8 cellular contexts compared by ENCODE assay signal in genomic region chr3:16264174-16264707, GRCh38. TPM values are rescaled to one million over a fixed set of nuclear protein-coding genes. Genes with fewer than 3 reads are reported as not detected.
A peak's percentile ranks its signal among the peaks of the same experiment; 100 is the strongest.
DNase-seq lines count a peak whose midpoint lies in the region; ATAC-seq and TF ChIP-seq lines count a peak whose summit lies in the region.

No MANE protein-coding gene starts in this region.

- TF ChIP-seq EP300 in upper lobe of left lung (IDR thresholded peaks at IDR 0.05) = no peak

- TF ChIP-seq POLR2A in right lobe of liver (IDR thresholded peaks at IDR 0.05) (no peak), upper lobe of left lung (IDR thresholded peaks at IDR 0.05) (peak in 1 of 4 donors; percentile 46)

- ATAC-seq in HG03159 (IDR thresholded peaks at IDR 0.05; ENCODE audit: unreplicated experiment) (peak; percentile 1), right lobe of liver (no peak), upper lobe of left lung (ENCODE audit: low FRiP score in 2 of 2) (peak in 1 of 2 donors; percentile 86), GM19467 (IDR thresholded peaks at IDR 0.05; ENCODE audit: unreplicated experiment) (no peak), GM21786 (IDR thresholded peaks at IDR 0.05; ENCODE audit: unreplicated experiment) (no peak)

- peaks cover 0 to 13% (median 0%) of the 10 kb centered on the region in 4 donors for H3K36me3 ChIP-seq in right lobe of liver
- peaks cover 0 to 20% (median 14%) of the 10 kb centered on the region in 4 donors for H3K36me3 ChIP-seq in upper lobe of left lung

- H3K27ac ChIP-seq in adipose tissue (ENCODE audit: low read depth, low read length) (peak overlapping the region; percentile 68), right lobe of liver (peak overlapping the region; percentile 4 to 96 (median 52)), upper lobe of left lung (peak overlapping the region; percentile 87 to 92 (median 88))

- intact Hi-C loops in right lobe of liver (cut with DNase I) = no loop called here

- H3K4me3 ChIP-seq in right lobe of liver (peak overlapping the region; percentile 63 to 91 (median 70)), upper lobe of left lung (peak overlapping the region; percentile 74 to 92 (median 74))

- H3K9me3 ChIP-seq in right lobe of liver = no peaks in the 10 kb centered on the region
- H3K9me3 ChIP-seq in upper lobe of left lung = no peaks in the 10 kb centered on the region

- no peaks in the 10 kb centered on the region for H3K27me3 ChIP-seq in right lobe of liver
- no peaks in the 10 kb centered on the region for H3K27me3 ChIP-seq in upper lobe of left lung

- 0 to 1% (median 1%) methylated on average over 21 of the region's 21 CpGs for WGBS in adipose tissue, 3 donors
- WGBS in right lobe of liver (ENCODE audit: insufficient coverage, low coverage, low lambda C conversion rate, missing lambda C conversion rate) = under 1% methylated on average over 21 of the region's 21 CpGs
- 1% methylated on average over 20 to 21 of the region's 21 CpGs for WGBS in upper lobe of left lung, 2 donors

- H3K4me1 ChIP-seq in right lobe of liver (peaks cover 0 to 43% (median 5%) of the 10 kb centered on the region in 4 donors), upper lobe of left lung (peaks cover 21 to 42% (median 24%) of the 10 kb centered on the region in 4 donors)

- TF ChIP-seq CTCF in GM10266 (IDR thresholded peaks at IDR 0.05; ENCODE audit: control insufficient read depth, insufficient read depth, low read depth, missing control alignments) = no peak
- no peak for TF ChIP-seq CTCF in right lobe of liver (IDR thresholded peaks at IDR 0.05)
- TF ChIP-seq CTCF in upper lobe of left lung (IDR thresholded peaks at IDR 0.05) = no peak

- peak; percentile 8 for DNase-seq in GM10266 (ENCODE audit: extremely low spot score)
- DNase-seq in right lobe of liver = no peak
- DNase-seq in upper lobe of left lung = no peak
- no peak for DNase-seq in GF-D8 (lab: John Stamatoyannopoulos, UW)

RNA-seq across cellular contexts. Expression of gene DPH3, which starts 0.5 kb away (rescaled TPM):
- 10 to 100 TPM in 2 of 3 donors, 1 to 10 TPM in 1; 5.3 to 27.3 (median 16.0) TPM for polyA plus RNA-seq in adipose tissue
- total RNA-seq in right lobe of liver = 10 to 100 TPM in 5 of 6 experiments, 1 to 10 TPM in 1; 9.7 to 15.0 (median 12.9) TPM
- total RNA-seq in upper lobe of left lung = 10 to 100 TPM in 4 of 6 donors, 1 to 10 TPM in 2; 7.3 to 33.1 (median 21.3) TPM

RNA-seq across cellular contexts. Expression of gene OXNAD1, which starts 0.8 kb away (rescaled TPM):
- polyA plus RNA-seq in adipose tissue = 1 to 10 TPM; 3.8 to 8.6 (median 5.1) TPM
- total RNA-seq in right lobe of liver (10 to 100 TPM in 5 of 6 experiments, 1 to 10 TPM in 1; 8.1 to 27.2 (median 16.2) TPM), upper lobe of left lung (10 to 100 TPM in 5 of 6 donors, 1 to 10 TPM in 1; 7.2 to 20.9 (median 11.0) TPM)
